23 cellular contexts compared by ENCODE assay signal in the genomic region with DNA sequence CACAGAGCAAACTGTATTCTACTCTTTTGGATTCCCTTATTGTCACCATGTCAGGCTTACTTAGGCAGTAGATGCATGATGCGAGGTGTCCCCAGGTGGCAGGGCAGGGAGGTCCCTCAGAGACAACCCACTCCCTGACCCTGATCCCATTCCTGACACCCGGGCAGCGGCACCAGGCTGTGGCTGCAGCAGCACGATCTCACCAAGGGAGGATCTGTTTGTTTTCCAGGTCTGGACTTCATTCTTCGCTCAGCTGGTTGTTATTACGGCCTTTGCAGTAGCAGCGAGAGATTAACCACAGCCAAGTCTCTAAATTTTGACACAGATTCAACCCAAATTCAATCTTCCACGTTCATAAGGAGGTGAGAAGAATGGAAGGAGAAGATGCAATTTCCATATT.
DNase-seq lines count a peak whose midpoint lies in the region; ATAC-seq, FAIRE-seq and TF ChIP-seq lines count a peak whose summit lies in the region.
"Had no signal": no experiment of that assay in that cellular context is flagged by ENCODE, and none has a peak within 500 bp of the region (broad histone marks: within the 10 kb centered on the region; RNA-seq: fewer than 3 reads in every experiment).

No MANE protein-coding gene starts in this region.

- no peak overlapping the region for H4K5ac ChIP-seq in IMR-90 (ENCODE audit: low read depth, low read length)

- no peak overlapping the region for H3K14ac ChIP-seq in IMR-90 (replicated peaks; ENCODE audit: low read depth, low read length)

- H3K36me3 Mint-ChIP-seq in nephron (ENCODE audit: low read depth) (no peaks in the 10 kb centered on the region), T-helper 17 cell (ENCODE audit: low read depth) (no peaks in the 10 kb centered on the region)

- H3K4ac ChIP-seq in IMR-90 (ENCODE audit: low read depth, low read length) = no peak overlapping the region

- H4K20me1 ChIP-seq in IMR-90 (ENCODE audit: insufficient read depth, low read length) = no peaks in the 10 kb centered on the region

- no peak overlapping the region for H3K27ac ChIP-seq in IMR-90 (ENCODE audit: insufficient read depth, low read length)
- H3K27ac ChIP-seq: HL-60, thoracic aorta had no signal

- no peak overlapping the region for H4K8ac ChIP-seq in IMR-90 (ENCODE audit: low read depth in 2 of 2, low read length in 2 of 2)

- DNase-seq in AG08395 (ENCODE audit: low spot score) = peak; percentile 70
- no peak for DNase-seq in IMR-90
- no peak for DNase-seq in dedifferentiated amniotic fluid mesenchymal stem cell (ENCODE audit: extremely low spot score)
- no peak for DNase-seq in T-helper 17 cell
- DNase-seq: activated B cell treated with CpG ODN at 0.5 μM for 24 hours; activated CD8-positive, alpha-beta T cell treated with anti-CD3 and anti-CD28 coated beads, Interleukin-2, amount 10 ng/mL, durations not matched to agents 7 days and 5 days; activated naive CD4-positive, alpha-beta T cell; activated T-cell treated with anti-CD3 and anti-CD28 coated beads, Interleukin-2, amount 50 U/mL, for 1 hour; amygdala; erythroblast; HFFc6; MM.1S; NCI-H1436 treated with DMSO at 0.1 percent for 48 hours; NCI-H82; PC-3 had no signal

- H2BK15ac ChIP-seq in IMR-90 (ENCODE audit: low read depth, low read length) = no peak overlapping the region

- no peaks in the 10 kb centered on the region for H3K79me1 ChIP-seq in IMR-90 (ENCODE audit: low read depth in 1 of 2, low read length in 2 of 2)

- intact Hi-C loops in IMR-90 (cut with micrococcal nuclease) = no loop called here

- no TSS peak for BruUV-seq in IMR-90 (replicated peaks; lab: Mats Ljungman, UMichigan)

- H3K4me2 ChIP-seq in IMR-90 (ENCODE audit: low read depth, low read length) = no peak overlapping the region

- H3K9me3 ChIP-seq in IMR-90 (ENCODE audit: control insufficient read depth, insufficient read depth, low read length) (0 out of 2 replicates have a peak, but pooled peaks cover 2% of the 10 kb centered on the region), T-helper 17 cell (ENCODE audit: control insufficient read depth, low read length, poor library complexity, severe bottlenecking) (no peaks in the 10 kb centered on the region)

- no peak overlapping the region for H3K18ac ChIP-seq in IMR-90 (ENCODE audit: low read depth, low read length)

- CTCF ChIA-PET in IMR-90 (lab: Yijun Ruan, JAX) = no interaction called here

- no peak overlapping the region for H3K4me3 ChIP-seq in IMR-90 (ENCODE audit: insufficient read depth, low read depth, low read length)
- H3K4me3 ChIP-seq: thoracic aorta had no signal

- peaks cover 19% of the 10 kb centered on the region for H3K9me3 Mint-ChIP-seq in nephron
- H3K9me3 Mint-ChIP-seq: central memory CD8-positive, alpha-beta T cell; HFFc6; T-helper 2 cell treated with Interferon-gamma antibody and Interleukin-4, amounts not matched to agents 5 μg/mL and 100 μg/mL, for 36 hours had no signal

- H3K4me3 Mint-ChIP-seq in nephron = peak overlapping the region in 1 of 3 experiments; percentile 44
- no peak overlapping the region for H3K4me3 Mint-ChIP-seq in T-helper 17 cell
- H3K4me3 Mint-ChIP-seq: activated B cell treated with CpG ODN at 0.5 μM for 24 hours; activated CD8-positive, alpha-beta T cell treated with anti-CD3 and anti-CD28 coated beads, Interleukin-2, amount 10 ng/mL, durations not matched to agents 7 days and 5 days; central memory CD8-positive, alpha-beta T cell; HFFc6; T-helper 2 cell treated with Interferon-gamma antibody and Interleukin-4, amounts not matched to agents 5 μg/mL and 100 μg/mL, for 36 hours had no signal

- no peak overlapping the region for H2BK20ac ChIP-seq in IMR-90 (ENCODE audit: low read depth, low read length)

- WGBS in IMR-90 (ENCODE audit: extremely low coverage in 2 of 2, insufficient read length in 1 of 2), 2 experiments = no CpG with 5 or more reads among the region's 8 CpGs

- no peak overlapping the region for H3K9ac ChIP-seq in IMR-90 (ENCODE audit: low read depth, low read length)

- no peaks in the 10 kb centered on the region for H3K4me1 ChIP-seq in IMR-90 (ENCODE audit: control insufficient read depth, insufficient read depth, low read length)

- H2AFZ ChIP-seq in IMR-90 (replicated peaks; ENCODE audit: low read length, poor library complexity) = peak overlapping the region; percentile 41

- H3K9me1 ChIP-seq in IMR-90 (ENCODE audit: insufficient read depth, low read length) = no peaks in the 10 kb centered on the region

- no peak overlapping the region for H4K91ac ChIP-seq in IMR-90 (ENCODE audit: insufficient read depth, low read depth, low read length)

- FAIRE-seq in endometrium (lab: Jason Lieb, UNC) = peak; percentile 29

- no peak overlapping the region; the same call in 1 of the 2 replicates for H3K23ac ChIP-seq in IMR-90 (ENCODE audit: low read depth, low read length)

- H3K36me3 ChIP-seq in IMR-90 (ENCODE audit: control insufficient read depth, insufficient read depth, low read length) = no peaks in the 10 kb centered on the region
- H3K36me3 ChIP-seq: thoracic aorta had no signal

- no peak for TF ChIP-seq RAD21 in IMR-90 (IDR thresholded peaks at IDR 0.05; ENCODE audit: low read length)

- TF ChIP-seq POLR2A in IMR-90 (IDR thresholded peaks at IDR 0.05; ENCODE audit: low read depth, low read length) = no peak

- in situ Hi-C loops in IMR-90 (cut with MboI; ENCODE audit: low sequenced_read_pairs) = no loop called here

- dilution Hi-C loops in IMR-90 (cut with HindIII; ENCODE audit: low sequenced_read_pairs, unreplicated experiment) = no loop called here

- H3K56ac ChIP-seq in IMR-90 (ENCODE audit: extremely low read depth, insufficient read depth, low read length) = no peak overlapping the region

- H2BK5ac ChIP-seq in IMR-90 (ENCODE audit: low read depth, low read length, poor library complexity, severe bottlenecking) = no peak overlapping the region

- ATAC-seq in IMR-90 (ENCODE audit: low read depth) (no peak), T-helper 17 cell (no peak), GM19455 (IDR thresholded peaks at IDR 0.05; ENCODE audit: unreplicated experiment) (no peak), GM19463 (IDR thresholded peaks at IDR 0.05; ENCODE audit: unreplicated experiment) (no peak)
- ATAC-seq: activated CD8-positive, alpha-beta T cell treated with anti-CD3 and anti-CD28 coated beads, Interleukin-2, amount 10 ng/mL, durations not matched to agents 7 days and 5 days; PC-3 had no signal

- no peak overlapping the region for H2AK5ac ChIP-seq in IMR-90 (ENCODE audit: low read depth, low read length)

- H2BK120ac ChIP-seq in IMR-90 (ENCODE audit: low read depth, low read length) = no peak overlapping the region

- H3K27me3 Mint-ChIP-seq in nephron (ENCODE audit: low read depth) (peaks cover 10% of the 10 kb centered on the region), T-helper 17 cell (peaks cover 45% of the 10 kb centered on the region)

- H3K27ac Mint-ChIP-seq in nephron = peak overlapping the region; percentile 49 to 67 (median 65)
- H3K27ac Mint-ChIP-seq in T-helper 17 cell = no peak overlapping the region
- H3K27ac Mint-ChIP-seq: activated B cell treated with CpG ODN at 0.5 μM for 24 hours; activated CD8-positive, alpha-beta T cell treated with anti-CD3 and anti-CD28 coated beads, Interleukin-2, amount 10 ng/mL, durations not matched to agents 7 days and 5 days; HFFc6; T-helper 2 cell treated with Interferon-gamma antibody and Interleukin-4, amounts not matched to agents 5 μg/mL and 100 μg/mL, for 36 hours had no signal

- H2AK9ac ChIP-seq in IMR-90 (replicated peaks; ENCODE audit: low read depth, low read length, poor library complexity) = no peak overlapping the region

- POLR2A ChIA-PET in IMR-90 (lab: Charles Lee; ENCODE audit: unreplicated experiment) = no interaction called here

- no peaks in the 10 kb centered on the region for H3K27me3 ChIP-seq in IMR-90 (ENCODE audit: control insufficient read depth, insufficient read depth, low read length)

- H3K4me1 Mint-ChIP-seq in nephron (peaks cover 34% of the 10 kb centered on the region), T-helper 17 cell (no peaks in the 10 kb centered on the region)
- H3K4me1 Mint-ChIP-seq: activated B cell treated with CpG ODN at 0.5 μM for 24 hours; central memory CD8-positive, alpha-beta T cell had no signal

- no peak for TF ChIP-seq CTCF in IMR-90 (conservative IDR thresholded peaks at IDR 0.05; ENCODE audit: low read depth, low read length)
- TF ChIP-seq CTCF in nephron (IDR thresholded peaks at IDR 0.05; ENCODE audit: unreplicated experiment in 3 of 3) = no peak

TF ChIP-seq in IMR-90, 13 proteins besides CTCF, POLR2A, EP300 and RAD21:
- no peak for TF ChIP-seq MAZ (IDR thresholded peaks at IDR 0.05; ENCODE audit: borderline replicate concordance, low read depth, low read length)
- TF ChIP-seq, protein P1, sequence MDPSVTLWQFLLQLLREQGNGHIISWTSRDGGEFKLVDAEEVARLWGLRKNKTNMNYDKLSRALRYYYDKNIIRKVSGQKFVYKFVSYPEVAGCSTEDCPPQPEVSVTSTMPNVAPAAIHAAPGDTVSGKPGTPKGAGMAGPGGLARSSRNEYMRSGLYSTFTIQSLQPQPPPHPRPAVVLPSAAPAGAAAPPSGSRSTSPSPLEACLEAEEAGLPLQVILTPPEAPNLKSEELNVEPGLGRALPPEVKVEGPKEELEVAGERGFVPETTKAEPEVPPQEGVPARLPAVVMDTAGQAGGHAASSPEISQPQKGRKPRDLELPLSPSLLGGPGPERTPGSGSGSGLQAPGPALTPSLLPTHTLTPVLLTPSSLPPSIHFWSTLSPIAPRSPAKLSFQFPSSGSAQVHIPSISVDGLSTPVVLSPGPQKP (IDR thresholded peaks at IDR 0.05; ENCODE audit: borderline replicate concordance, low read depth, low read length) = no peak
- no peak for TF ChIP-seq FOS (IDR thresholded peaks at IDR 0.05; ENCODE audit: low read depth, low read length)
- TF ChIP-seq RCOR1 (IDR thresholded peaks at IDR 0.05; ENCODE audit: insufficient replicate concordance, low read length) = no peak
- no peak for TF ChIP-seq MXI1 (IDR thresholded peaks at IDR 0.05; ENCODE audit: borderline replicate concordance, low read depth, low read length)
- TF ChIP-seq, protein P2, sequence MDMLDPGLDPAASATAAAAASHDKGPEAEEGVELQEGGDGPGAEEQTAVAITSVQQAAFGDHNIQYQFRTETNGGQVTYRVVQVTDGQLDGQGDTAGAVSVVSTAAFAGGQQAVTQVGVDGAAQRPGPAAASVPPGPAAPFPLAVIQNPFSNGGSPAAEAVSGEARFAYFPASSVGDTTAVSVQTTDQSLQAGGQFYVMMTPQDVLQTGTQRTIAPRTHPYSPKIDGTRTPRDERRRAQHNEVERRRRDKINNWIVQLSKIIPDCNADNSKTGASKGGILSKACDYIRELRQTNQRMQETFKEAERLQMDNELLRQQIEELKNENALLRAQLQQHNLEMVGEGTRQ (IDR thresholded peaks at IDR 0.05; ENCODE audit: low read depth, low read length) = no peak
- no peak for TF ChIP-seq BHLHE40 (IDR thresholded peaks at IDR 0.05; ENCODE audit: low read depth, low read length)
- no peak for TF ChIP-seq NFE2L2 (IDR thresholded peaks at IDR 0.05; ENCODE audit: low read depth, low read length)
- no peak for TF ChIP-seq RFX5 (IDR thresholded peaks at IDR 0.05; ENCODE audit: low read depth, low read length)
- TF ChIP-seq MAFK (IDR thresholded peaks at IDR 0.05; ENCODE audit: low read depth, low read length) = no peak
